Comparison of ENCODE assay signal across 21 cellular contexts in genomic region chr3:150090877-150091276, GRCh38.
"Had no signal": no experiment of that assay in that cellular context is flagged by ENCODE, and none has a peak within 500 bp of the region (broad histone marks: within the 10 kb centered on the region; RNA-seq: fewer than 3 reads in every experiment).

No MANE protein-coding gene starts in this region.

- H3K4me3 ChIP-seq: adrenal gland, esophagus muscularis mucosa, lower lobe of right lung, pancreas, right lobe of liver, smooth muscle cell, thoracic aorta had no signal

- H3K36me3 ChIP-seq: adrenal gland, esophagus muscularis mucosa, lower lobe of right lung, neutrophil, pancreas, right lobe of liver, thoracic aorta had no signal

- H3K27ac ChIP-seq: adrenal gland, esophagus muscularis mucosa, lower lobe of right lung, neutrophil, pancreas, right lobe of liver, thoracic aorta had no signal

- H3K9me3 ChIP-seq: adrenal gland, esophagus muscularis mucosa, lower lobe of right lung, neutrophil, pancreas, right lobe of liver, thoracic aorta had no signal

- ATAC-seq: activated naive CD4-positive, alpha-beta T cell treated with anti-CD3 and anti-CD28 coated beads, Interleukin-2, amount 50 U/mL, for 72 hours; activated T-cell treated with anti-CD3 and anti-CD28 coated beads, Interleukin-2, amount 50 U/mL, for 72 hours; lower lobe of right lung; natural killer cell; right lobe of liver; stimulated activated memory B cell treated with anti-CD40 and anti-IgM and Interleukin-4, amounts not matched to agents 10 μg/mL and 1 μg/mL and 100 μg/mL, for 72 hours had no signal

- H3K4me1 ChIP-seq: adrenal gland, esophagus muscularis mucosa, lower lobe of right lung, pancreas, right lobe of liver had no signal

- DNase-seq: activated CD4-positive, alpha-beta T cell treated with anti-CD3 and anti-CD28 coated beads, Interleukin-2, amount 50 U/mL, for 4 hours; activated effector memory CD4-positive, alpha-beta T cell treated with anti-CD3 and anti-CD28 coated beads, Interleukin-2, amount 50 U/mL, for 16 hours; activated T-cell treated with anti-CD3 and anti-CD28 coated beads, Interleukin-2, amount 50 U/mL, for 72 hours; adrenal gland; cerebellar nuclear complex; cortex of kidney; effector CD4-positive, alpha-beta T cell; lower lobe of right lung; natural killer cell; pancreas; right lobe of liver; stimulated activated CD4-positive, alpha-beta T cell treated with anti-CD3 and anti-CD28 coated beads, Interleukin-4, amount 100 ng/mL, for 24 hours; T-helper 2 cell had no signal

- H3K27me3 ChIP-seq: esophagus muscularis mucosa, neutrophil, right lobe of liver had no signal

- H3K4me2 ChIP-seq: smooth muscle cell had no signal

- FAIRE-seq: bronchial epithelial cell, keratinocyte, pancreas had no signal
